In genomic region chr2:200767111-200767885, GRCh38 we compare ENCODE assay signal across 13 cellular contexts. TPM values are rescaled to one million over a fixed set of nuclear protein-coding genes. Genes with fewer than 3 reads are reported as not detected.
DNase-seq lines count a peak whose midpoint lies in the region; ATAC-seq, FAIRE-seq and TF ChIP-seq lines count a peak whose summit lies in the region.
"Had no signal": no experiment of that assay in that cellular context is flagged by ENCODE, and none has a peak within 500 bp of the region (broad histone marks: within the 10 kb centered on the region; RNA-seq: fewer than 3 reads in every experiment).

No MANE protein-coding gene starts in this region.

- H3K9me1 ChIP-seq in K562 (ENCODE audit: control insufficient read depth, insufficient read depth, low read length) = no peaks in the 10 kb centered on the region

- TF ChIP-seq EP300 in SK-N-SH (IDR thresholded peaks at IDR 0.05; ENCODE audit: borderline replicate concordance in 1 of 2, low read depth in 1 of 2, low read length in 1 of 2) (no peak), K562 (IDR thresholded peaks at IDR 0.05; ENCODE audit: low read length) (no peak)

- H3K9me2 ChIP-seq in SK-N-SH (no peaks in the 10 kb centered on the region), GM23248 (ENCODE audit: insufficient read depth) (no peaks in the 10 kb centered on the region)

- H3K4me1 ChIP-seq in SK-N-SH (ENCODE audit: control insufficient read depth in 1 of 2, insufficient read depth in 2 of 2, low read depth in 1 of 2, low read length in 1 of 2) (peaks cover 0 to 28% of the 10 kb centered on the region in 2 experiments; a peak in 3 of 4 replicates), K562 (replicated peaks in 1 of 2; ENCODE audit: control insufficient read depth in 2 of 2, insufficient read depth in 2 of 2, low read length in 2 of 2) (peaks cover 0 to 2% of the 10 kb centered on the region in 2 experiments; a peak in 1 of 5 replicates), upper lobe of right lung (no peaks in the 10 kb centered on the region), GM23248 (ENCODE audit: insufficient read depth) (peaks cover 27% of the 10 kb centered on the region)

- no peak for DNase-seq in SK-N-SH
- no peak for DNase-seq in K562 (ENCODE audit: extremely low read depth in 1 of 4, low spot score in 3 of 4)
- peak in 1 of 2 donors; percentile 24 for DNase-seq in left colon
- no peak for DNase-seq in globus pallidus (ENCODE audit: low spot score)
- DNase-seq in upper lobe of right lung = no peak
- no peak for DNase-seq in NCI-H748 treated with DMSO at 0.1 percent for 48 hours (lab: John Stamatoyannopoulos, UW)
- no peak for DNase-seq in GM23248
- DNase-seq: MV-4-11, NCI-H446, NCI-H774, SHP77 had no signal

- CTCF ChIA-PET in SK-N-SH (lab: Yijun Ruan, JAX) = interaction anchor here (1.1 to 1.4 kb wide), 3 partner anchors 9 to 10 kb away, joined by 3 to 4 read pairs (median 3); no protein-coding TSS in a partner anchor
- CTCF ChIA-PET in K562 (lab: Yijun Ruan, JAX; ENCODE audit: low intra/inter-chr PET ratio) = no interaction called here

- H3K4me3 ChIP-seq in SK-N-SH (ENCODE audit: low read depth in 2 of 2, low read length in 1 of 2) = no peak overlapping the region
- H3K4me3 ChIP-seq in K562 = no peak overlapping the region
- no peak overlapping the region for H3K4me3 ChIP-seq in upper lobe of right lung
- H3K4me3 ChIP-seq in GM23248 = no peak overlapping the region

- no peaks in the 10 kb centered on the region for H3K27me3 ChIP-seq in SK-N-SH (ENCODE audit: insufficient read depth)
- peaks cover 0 to 16% of the 10 kb centered on the region in 2 experiments; a peak in 4 of 5 replicates for H3K27me3 ChIP-seq in K562 (ENCODE audit: control insufficient read depth in 2 of 2, insufficient read depth in 2 of 2, low read length in 2 of 2)
- H3K27me3 ChIP-seq in upper lobe of right lung = no peaks in the 10 kb centered on the region
- no peaks in the 10 kb centered on the region for H3K27me3 ChIP-seq in GM23248 (replicated peaks; ENCODE audit: insufficient read depth)

- H3K27ac ChIP-seq in SK-N-SH (ENCODE audit: low read depth in 2 of 2, low read length in 1 of 2) (no peak overlapping the region), K562 (ENCODE audit: extremely low read depth, low read depth, low read length) (no peak overlapping the region), upper lobe of right lung (no peak overlapping the region), GM23248 (no peak overlapping the region)

- POLR2A ChIA-PET in SK-N-SH (lab: Yijun Ruan, JAX) (no interaction called here), K562 (lab: Yijun Ruan, JAX) (interaction anchor here (0.6 to 1.6 kb wide), 4 partner anchors 7 to 466 kb away, joined by 3 to 7 read pairs (median 3); no protein-coding TSS in a partner anchor)

- TF ChIP-seq CTCF in SK-N-SH (IDR thresholded peaks at IDR 0.05) (no peak), K562 (IDR thresholded peaks at IDR 0.05 in 2 of 3, conservative IDR thresholded peaks at IDR 0.05 in 1 of 3; ENCODE audit: insufficient read depth in 2 of 3, low read depth in 1 of 3, low read length in 3 of 3) (peak in 2 of 3 experiments; percentile 3 to 27; a peak in 1 of 6 replicates), upper lobe of right lung (IDR thresholded peaks at IDR 0.05) (no peak)

- H4K20me1 ChIP-seq in SK-N-SH (ENCODE audit: insufficient read depth) = no peaks in the 10 kb centered on the region
- no peaks in the 10 kb centered on the region for H4K20me1 ChIP-seq in K562 (replicated peaks; ENCODE audit: control insufficient read depth, insufficient read depth, low read length)
- H4K20me1 ChIP-seq in GM23248 (ENCODE audit: insufficient read depth) = no peaks in the 10 kb centered on the region

- intact Hi-C loops in K562 (cut with micrococcal nuclease) (loop anchor here (5.0 kb wide), 1 partner anchor 45 kb away; the partner anchor contains the start of gene BZW1), left colon (cut with DNase I, micrococcal nuclease) (no loop called here), upper lobe of right lung (cut with DNase I) (no loop called here)

- no peaks in the 10 kb centered on the region for H3K9me3 ChIP-seq in SK-N-SH
- H3K9me3 ChIP-seq in K562 (replicated peaks; ENCODE audit: control insufficient read depth, insufficient read depth, low read depth, low read length) = no peaks in the 10 kb centered on the region
- no peaks in the 10 kb centered on the region for H3K9me3 ChIP-seq in upper lobe of right lung
- no peaks in the 10 kb centered on the region for H3K9me3 ChIP-seq in GM23248 (ENCODE audit: low read depth)

- no peaks in the 10 kb centered on the region for H3K36me3 ChIP-seq in SK-N-SH (replicated peaks in 1 of 2; ENCODE audit: control insufficient read depth in 1 of 2, insufficient read depth in 2 of 2, low read length in 1 of 2)
- H3K36me3 ChIP-seq in K562 (ENCODE audit: control insufficient read depth, insufficient read depth, low read length) = no peaks in the 10 kb centered on the region
- H3K36me3 ChIP-seq in upper lobe of right lung = no peaks in the 10 kb centered on the region
- H3K36me3 ChIP-seq in GM23248 (ENCODE audit: low read depth) = no peaks in the 10 kb centered on the region

- in situ Hi-C loops in K562 (cut with MboI) = no loop called here
- in situ Hi-C loops in GM23248 (cut with MboI) = no loop called here

- H3F3A ChIP-seq in SK-N-SH (replicated peaks; ENCODE audit: insufficient read depth) = peaks cover 19% of the 10 kb centered on the region
- H3F3A ChIP-seq in GM23248 (ENCODE audit: insufficient read depth) = peaks cover 19% of the 10 kb centered on the region

- no peak overlapping the region for H3K4me2 ChIP-seq in SK-N-SH
- no peak overlapping the region for H3K4me2 ChIP-seq in K562 (ENCODE audit: insufficient read depth, low read length)
- H3K4me2 ChIP-seq in GM23248 (ENCODE audit: unreplicated experiment) = no peak overlapping the region

- 91% methylated on average over 9 of the region's 12 CpGs for WGBS in SK-N-SH (ENCODE audit: low lambda C conversion rate)
- WGBS in K562 (ENCODE audit: insufficient coverage, low coverage, missing lambda C conversion rate) = 11% methylated on average over 10 of the region's 12 CpGs
- 84 to 94% methylated on average over 11 to 12 of the region's 12 CpGs for WGBS in GM23248 (ENCODE audit: low coverage in 1 of 2, low lambda C conversion rate in 2 of 2, missing lambda C conversion rate in 2 of 2), 2 experiments

- TF ChIP-seq RAD21 in SK-N-SH (IDR thresholded peaks at IDR 0.05; ENCODE audit: low read length) (no peak), K562 (CRISPR knock-in tag; conservative IDR thresholded peaks at IDR 0.05 in 1 of 2, IDR thresholded peaks at IDR 0.05 in 1 of 2) (no peak)

- FAIRE-seq in K562 (lab: Jason Lieb, UNC) = no peak

- ATAC-seq in SK-N-SH treated with all-trans-retinoic acid at 6 μM for 48 hours = no peak
- peak; percentile 59 for ATAC-seq in K562
- ATAC-seq in left colon = peak; percentile 78
- no peak for ATAC-seq in upper lobe of right lung
- ATAC-seq: Panc1 had no signal

- no peaks in the 10 kb centered on the region for H3K79me2 ChIP-seq in SK-N-SH (ENCODE audit: insufficient read depth)
- no peaks in the 10 kb centered on the region for H3K79me2 ChIP-seq in K562 (ENCODE audit: control insufficient read depth, insufficient read depth, low read length)
- H3K79me2 ChIP-seq in GM23248 (ENCODE audit: insufficient read depth) = no peaks in the 10 kb centered on the region

- BruUV-seq in K562 (replicated peaks; lab: Mats Ljungman, UMichigan) = no TSS peak

- H3K9ac ChIP-seq in SK-N-SH (no peak overlapping the region), K562 (ENCODE audit: insufficient read depth in 1 of 2, low read depth in 2 of 2, low read length in 2 of 2) (no peak overlapping the region), GM23248 (no peak overlapping the region)

- H2AFZ ChIP-seq in SK-N-SH (ENCODE audit: low read depth) (no peak overlapping the region), K562 (ENCODE audit: low read depth, low read length) (no peak overlapping the region), GM23248 (no peak overlapping the region)

- no peak for TF ChIP-seq POLR2A in K562 (conservative IDR thresholded peaks at IDR 0.05)

TF ChIP-seq in SK-N-SH, 30 proteins besides CTCF, POLR2A, EP300 and RAD21 (continues in another document):
- TF ChIP-seq NRF1 (IDR thresholded peaks at IDR 0.05; ENCODE audit: low read depth, low read length) (no peak), SMC3 (IDR thresholded peaks at IDR 0.05; ENCODE audit: low read depth, low read length) (no peak)

TF ChIP-seq in SK-N-SH treated with all-trans-retinoic acid at 6 μM for 48 hours, 23 proteins besides CTCF, POLR2A, EP300 and RAD21 (continues in another document):
- TF ChIP-seq RARB (CRISPR knock-in tag; IDR thresholded peaks at IDR 0.05) (no peak), SNAI2 (CRISPR knock-in tag; IDR thresholded peaks at IDR 0.05) (no peak)

RNA-seq across cellular contexts. Expression of gene BZW1, which starts 44.4 kb away (rescaled TPM):
- 131 and 163 TPM in 2 replicates for polyA plus RNA-seq in SK-N-SH (2012; rRNA removed)
- 164 and 173 TPM in 2 replicates for polyA plus RNA-seq in SK-N-SH (2012; cell fraction: cytosol; rRNA removed)
- 68.4 and 126 TPM in 2 replicates for polyA plus RNA-seq in SK-N-SH (2012; cell fraction: nucleus; rRNA removed)
- total RNA-seq in K562 (2011; cell fraction: chromatin; rRNA removed; ENCODE audit: low replicate concordance) = 57.7 and 112 TPM in 2 replicates
- total RNA-seq in K562 (2011; cell fraction: nucleolus; rRNA removed) = 25.2 and 30.8 TPM in 2 replicates
- total RNA-seq in K562 (2011; cell fraction: nucleoplasm; rRNA removed) = 49.5 and 52.8 TPM in 2 replicates
- 151 and 176 TPM in 2 replicates for total RNA-seq in K562 (2014; rRNA removed)
- 211 and 248 TPM in 2 replicates for total RNA-seq in K562 (2014; rRNA removed; fragmentation: Illumina TruSeq; extraction: Trizol)
- total RNA-seq in K562 (2015; rRNA removed; fragmentation: Illumina TruSeq; extraction: Trizol) = 206 and 233 TPM in 2 replicates
- 187 and 198 TPM in 2 replicates for total RNA-seq in K562 (2021)
- polyA plus RNA-seq in K562 (2011; rRNA removed) = 144 and 198 TPM in 2 replicates
- 102 and 107 TPM in 2 replicates for polyA plus RNA-seq in K562 (2011; cell fraction: cytosol; rRNA removed)
- 40.4 and 50.4 TPM in 2 replicates for polyA plus RNA-seq in K562 (2011; cell fraction: nucleus; rRNA removed)
- 94.6 and 173 TPM in 2 replicates for polyA plus RNA-seq in K562 (2012)
- 134 and 161 TPM in 2 replicates for polyA plus RNA-seq in K562 (2014; fragmentation: Illumina TruSeq; extraction: Trizol)
- polyA plus RNA-seq in K562 (2014; fragmentation: Nextera tagmentation; extraction: Ambion mirVana) = 100 to 1,000 TPM; 235 to 244 TPM
- 110 and 111 TPM in 2 replicates for polyA plus RNA-seq in K562 (2014; rRNA removed)
- 249 and 314 TPM in 2 replicates for polyA minus RNA-seq in K562 (2011; rRNA and poly(A)+ RNA removed)
- 144 and 167 TPM in 2 replicates for polyA minus RNA-seq in K562 (2011; cell fraction: cytosol; rRNA and poly(A)+ RNA removed)
- polyA minus RNA-seq in K562 (2011; cell fraction: nucleus; rRNA and poly(A)+ RNA removed) = 53.3 and 84.3 TPM in 2 replicates
- total RNA-seq in left colon = 100 to 1,000 TPM; 211 to 240 TPM
- 158 TPM for total RNA-seq in upper lobe of right lung
- total RNA-seq in GM23248 (2014; rRNA removed; shearing (Covaris generic)) = 415 and 596 TPM in 2 replicates
- polyA plus RNA-seq in GM23248 (2016; fragmentation: Nextera tagmentation; extraction: Ambion mirVana) = 365 and 366 TPM in 2 replicates

Comparison
In these comparisons a context has a peak if more than half of its experiments do, and no peak if none do; other contexts are left out.
1. CTCF ChIP-seq: peak in K562 (2 of 3); none in SK-N-SH (single experiment) and upper lobe of right lung (single experiment).
2. ATAC-seq: peak in K562 (single experiment) and left colon (single experiment); none in SK-N-SH treated with all-trans-retinoic acid at 6 μM for 48 hours (single experiment) and upper lobe of right lung (single experiment).
3. Of the 27 proteins assayed by ChIP-seq in both K562 and SK-N-SH: peak only in K562: CTCF; only in SK-N-SH: none; in both: none; in neither: 26.